ENCODE assay signal across 14 cellular contexts in the genomic region with DNA sequence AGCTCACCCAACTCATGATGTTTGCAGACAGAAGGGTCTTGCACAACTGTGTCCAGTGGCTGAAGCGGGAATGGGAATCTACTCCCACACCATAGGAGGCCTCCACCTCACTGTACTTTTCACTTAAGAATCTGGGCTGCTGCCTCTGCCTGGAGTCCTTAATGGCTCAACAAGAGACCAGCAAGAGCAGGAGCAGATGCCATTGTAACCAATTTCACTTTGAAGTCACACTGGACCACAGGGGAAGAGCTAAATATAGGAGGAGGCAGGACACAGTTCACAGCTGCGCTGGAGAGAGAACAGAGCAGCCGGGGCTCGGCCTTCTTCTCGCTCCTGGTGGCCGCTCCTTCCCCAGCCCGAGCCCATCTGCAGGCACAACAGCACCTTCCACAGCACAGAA.
DNase-seq lines count a peak whose midpoint lies in the region; ATAC-seq, FAIRE-seq and TF ChIP-seq lines count a peak whose summit lies in the region.
"Had no signal": no experiment of that assay in that cellular context is flagged by ENCODE, and none has a peak within 500 bp of the region (broad histone marks: within the 10 kb centered on the region; RNA-seq: fewer than 3 reads in every experiment).

No MANE protein-coding gene starts in this region.

- FAIRE-seq in bronchial epithelial cell (lab: Jason Lieb, UNC), result peak; percentile 80
- no peak for FAIRE-seq in kidney (lab: Jason Lieb, UNC)
- FAIRE-seq: G401.6 had no signal

- H3K4me1 ChIP-seq in kidney (ENCODE audit: control insufficient read depth in 1 of 2, insufficient read depth in 1 of 2, low read depth in 1 of 2, low read length in 2 of 2) (no peaks in the 10 kb centered on the region), gastrocnemius medialis (peaks cover 4 to 11% of the 10 kb centered on the region in 2 donors), BE2C (no peaks in the 10 kb centered on the region)
- H3K4me1 ChIP-seq: body of pancreas had no signal

- intact Hi-C loops in kidney (cut with DNase I) (no loop called here), gastrocnemius medialis (cut with DNase I; ENCODE audit: low total_unique reads) (no loop called here)

- ATAC-seq in HG03039 (IDR thresholded peaks at IDR 0.05; ENCODE audit: unreplicated experiment) (no peak), gastrocnemius medialis (no peak)
- ATAC-seq: body of pancreas, mucosa of descending colon had no signal

- DNase-seq in NCI-H69 (lab: John Stamatoyannopoulos, UW), result peak; percentile 48
- DNase-seq in bronchial epithelial cell (ENCODE audit: low read depth), result no peak
- DNase-seq in kidney, result peak; percentile 45
- peak; percentile 58 for DNase-seq in retina
- no peak for DNase-seq in NCI-H345 (lab: John Stamatoyannopoulos, UW)
- DNase-seq in gastrocnemius medialis, result no peak
- DNase-seq in BE2C, result no peak
- DNase-seq: activated CD4-positive, alpha-beta T cell treated with anti-CD3 and anti-CD28 coated beads, Interleukin-2, amount 10 ng/mL, durations not matched to agents 7 days and 5 days; body of pancreas; H9; mucosa of descending colon; NCI-H1048 had no signal

- no peak for TF ChIP-seq POLR2A in gastrocnemius medialis (IDR thresholded peaks at IDR 0.05)

- in situ Hi-C loops in gastrocnemius medialis (cut with MboI; ENCODE audit: low sequenced_read_pairs in 4 of 4), result no loop called here

- TF ChIP-seq CTCF in bronchial epithelial cell (IDR thresholded peaks at IDR 0.05; ENCODE audit: insufficient read depth, low read length, severe bottlenecking) (no peak), kidney (IDR thresholded peaks at IDR 0.05; ENCODE audit: borderline replicate concordance, extremely low read depth, insufficient read depth) (no peak), gastrocnemius medialis (IDR thresholded peaks at IDR 0.05 in 4 of 5, conservative IDR thresholded peaks at IDR 0.05 in 1 of 5) (no peak), BE2C (IDR thresholded peaks at IDR 0.05; ENCODE audit: low read depth, low read length) (no peak)

- H3K27me3 ChIP-seq in bronchial epithelial cell (ENCODE audit: control insufficient read depth, insufficient read depth, low read length) (no peaks in the 10 kb centered on the region), gastrocnemius medialis (no peaks in the 10 kb centered on the region), BE2C (no peaks in the 10 kb centered on the region)
- H3K27me3 ChIP-seq: body of pancreas had no signal

- no peaks in the 10 kb centered on the region for H3K36me3 ChIP-seq in bronchial epithelial cell (ENCODE audit: control insufficient read depth, insufficient read depth, low read length)
- no peaks in the 10 kb centered on the region for H3K36me3 ChIP-seq in kidney (ENCODE audit: control insufficient read depth in 1 of 2, insufficient read depth in 2 of 2, low read length in 2 of 2)
- peaks cover 0 to 9% of the 10 kb centered on the region in 2 donors for H3K36me3 ChIP-seq in gastrocnemius medialis
- H3K36me3 ChIP-seq in BE2C, result no peaks in the 10 kb centered on the region

- H3K9me3 ChIP-seq in kidney (ENCODE audit: control insufficient read depth in 1 of 2, low read length in 2 of 2) (no peaks in the 10 kb centered on the region), gastrocnemius medialis (no peaks in the 10 kb centered on the region), BE2C (no peaks in the 10 kb centered on the region)
- H3K9me3 ChIP-seq: body of pancreas, mucosa of descending colon had no signal

- H3K27ac ChIP-seq in kidney (ENCODE audit: low read depth in 2 of 2, low read length in 2 of 2) (no peak overlapping the region), gastrocnemius medialis (no peak overlapping the region)
- H3K27ac ChIP-seq: body of pancreas had no signal

- H3K9ac ChIP-seq in kidney (ENCODE audit: low read length in 2 of 2), result no peak overlapping the region

- H3K4me3 ChIP-seq in bronchial epithelial cell (ENCODE audit: low read depth, low read length) (no peak overlapping the region), kidney (ENCODE audit: low read length in 2 of 2) (no peak overlapping the region), gastrocnemius medialis (no peak overlapping the region), BE2C (ENCODE audit: low read depth, low read length) (no peak overlapping the region)
- H3K4me3 ChIP-seq: body of pancreas, mucosa of descending colon had no signal

Comparison
In these comparisons a context has a peak if more than half of its experiments do, and no peak if none do; other contexts are left out.
1. DNase-seq: peak in NCI-H69 (single experiment), kidney (single experiment) and retina (single experiment); none in bronchial epithelial cell (single experiment), NCI-H345 (single experiment), gastrocnemius medialis (0 of 2) and BE2C (single experiment).